In genomic region chr11:83140691-83141455, GRCh38 we compare ENCODE assay signal across 1 cellular context.
A peak's percentile ranks its signal among the peaks of the same experiment; 100 is the strongest.
TF ChIP-seq lines count a peak whose summit lies in the region.

No MANE protein-coding gene starts in this region.

TF ChIP-seq in K562, 482 proteins besides CTCF, POLR2A, EP300 and RAD21 (continued from another document and continues in another):
- TF ChIP-seq HNRNPH1 (optimal IDR thresholded peaks at IDR 0.05; ENCODE audit: low read depth, low read length) = no peak
- no peak for TF ChIP-seq SUPT5H (IDR thresholded peaks at IDR 0.05)
- 0 out of 2 replicates have a peak, but pooled peaks have one; percentile 9 for TF ChIP-seq MTA2 (IDR thresholded peaks at IDR 0.05; ENCODE audit: low read depth)
- TF ChIP-seq AFF4 (CRISPR knock-in tag; IDR thresholded peaks at IDR 0.05) = no peak
- TF ChIP-seq ATF1 (CRISPR knock-in tag; IDR thresholded peaks at IDR 0.05) = no peak
- no peak for TF ChIP-seq ATF1 (tag; IDR thresholded peaks at IDR 0.05)
- no peak for TF ChIP-seq ATF4 (CRISPR knock-in tag; IDR thresholded peaks at IDR 0.05)
- TF ChIP-seq LARP7 (IDR thresholded peaks at IDR 0.05) = no peak
- no peak for TF ChIP-seq STAT5B (CRISPR knock-in tag; IDR thresholded peaks at IDR 0.05)
- peak; percentile 43; the same call in 1 of the 2 replicates for TF ChIP-seq TCF3 (CRISPR knock-in tag; IDR thresholded peaks at IDR 0.05)
- TF ChIP-seq RBFOX2 (IDR thresholded peaks at IDR 0.05; ENCODE audit: low read depth, low read length) = no peak
- no peak for TF ChIP-seq HMGXB4 (CRISPR knock-in tag; IDR thresholded peaks at IDR 0.05)
- TF ChIP-seq CREM (IDR thresholded peaks at IDR 0.05; ENCODE audit: low read depth) = no peak
- no peak for TF ChIP-seq IRF2 (CRISPR knock-in tag; IDR thresholded peaks at IDR 0.05)
- no peak for TF ChIP-seq HNRNPL (IDR thresholded peaks at IDR 0.05; ENCODE audit: low read depth, low read length)
- TF ChIP-seq ELK3 (CRISPR knock-in tag; IDR thresholded peaks at IDR 0.05) = no peak
- no peak for TF ChIP-seq BCL6 (CRISPR knock-in tag; IDR thresholded peaks at IDR 0.05)
- TF ChIP-seq SIN3B (IDR thresholded peaks at IDR 0.05; ENCODE audit: low read depth) = no peak
- TF ChIP-seq ZNF140 (CRISPR knock-in tag; IDR thresholded peaks at IDR 0.05) = no peak
- TF ChIP-seq ETS1 (conservative IDR thresholded peaks at IDR 0.05; ENCODE audit: control insufficient read depth, low read depth, low read length) = no peak
- no peak for TF ChIP-seq BRCA1 (IDR thresholded peaks at IDR 0.05)
- no peak for TF ChIP-seq BRCA1 (CRISPR knock-in tag; IDR thresholded peaks at IDR 0.05)
- TF ChIP-seq NR2F6 (CRISPR knock-in tag; IDR thresholded peaks at IDR 0.05) = no peak
- no peak for TF ChIP-seq KAT8 (IDR thresholded peaks at IDR 0.05; ENCODE audit: low read depth)
- TF ChIP-seq ZNF41 (CRISPR knock-in tag; conservative IDR thresholded peaks at IDR 0.05) = no peak
- no peak for TF ChIP-seq PURB (CRISPR knock-in tag; IDR thresholded peaks at IDR 0.05; ENCODE audit: low read depth)
- no peak for TF ChIP-seq XRCC3 (IDR thresholded peaks at IDR 0.05)
- no peak for TF ChIP-seq FOXP4 (CRISPR knock-in tag; IDR thresholded peaks at IDR 0.05; ENCODE audit: borderline replicate concordance)
- no peak for TF ChIP-seq ZNF232 (CRISPR knock-in tag; IDR thresholded peaks at IDR 0.05)
- no peak for TF ChIP-seq ZNF184 (CRISPR knock-in tag; IDR thresholded peaks at IDR 0.05)
- TF ChIP-seq TSC22D4 (tag; IDR thresholded peaks at IDR 0.05) = no peak
- TF ChIP-seq GABPB1 (CRISPR knock-in tag; IDR thresholded peaks at IDR 0.05) = no peak
- TF ChIP-seq DLX4 (CRISPR knock-in tag; IDR thresholded peaks at IDR 0.05) = no peak
- no peak for TF ChIP-seq ZNF398 (CRISPR knock-in tag; IDR thresholded peaks at IDR 0.05)
- TF ChIP-seq MXD1 (CRISPR knock-in tag; IDR thresholded peaks at IDR 0.05; ENCODE audit: borderline replicate concordance, poor library complexity, severe bottlenecking) = no peak
- TF ChIP-seq KLF6 (CRISPR knock-in tag; IDR thresholded peaks at IDR 0.05; ENCODE audit: borderline replicate concordance) = no peak
- no peak for TF ChIP-seq MAZ (CRISPR knock-in tag; conservative IDR thresholded peaks at IDR 0.05 in 1 of 2, IDR thresholded peaks at IDR 0.05 in 1 of 2)
- no peak for TF ChIP-seq ZNF644 (tag; IDR thresholded peaks at IDR 0.05; ENCODE audit: low read depth)
- TF ChIP-seq ZEB2 (IDR thresholded peaks at IDR 0.05) = peak; percentile 43; the same call in 1 of the 2 replicates
- no peak for TF ChIP-seq ZBTB26 (CRISPR knock-in tag; IDR thresholded peaks at IDR 0.05)
- peak; percentile 60; the same call in 1 of the 2 replicates for TF ChIP-seq DPF2 (IDR thresholded peaks at IDR 0.05)
